ENCODE assay signal across 8 cellular contexts in the genomic region with DNA sequence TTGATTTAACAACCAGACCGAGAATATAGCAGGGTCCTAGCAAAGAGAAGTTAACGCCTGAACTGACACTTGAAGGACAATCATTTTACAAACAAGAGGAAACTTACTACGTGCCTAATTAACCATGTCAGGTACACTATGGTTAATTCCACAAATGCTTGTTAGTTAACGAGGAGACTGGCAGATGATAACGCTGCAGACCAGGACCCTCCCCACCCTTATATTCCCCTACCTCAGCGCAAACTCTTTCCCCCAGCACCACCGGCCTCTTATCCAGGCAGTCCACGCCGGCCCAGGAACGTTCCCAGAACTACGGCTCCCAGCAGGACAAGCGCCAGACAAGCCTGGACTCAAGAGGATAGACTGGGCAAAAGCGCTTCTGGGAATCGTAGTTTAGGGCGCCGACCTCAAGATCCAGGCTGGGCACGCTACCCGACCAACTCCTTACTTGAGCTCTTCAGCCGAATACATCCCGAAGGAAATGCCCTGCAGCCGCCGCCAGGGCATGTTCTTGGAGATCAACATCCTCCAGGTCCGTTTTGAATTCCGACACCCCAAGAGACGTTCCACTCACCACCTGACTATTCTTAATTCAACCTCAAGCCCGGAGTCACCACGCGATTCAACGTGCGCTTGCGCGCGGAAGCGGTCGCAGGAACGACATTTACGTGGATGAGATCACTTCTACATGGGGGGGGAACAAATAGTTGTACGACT.
DNase-seq lines count a peak whose midpoint lies in the region; ATAC-seq, FAIRE-seq and TF ChIP-seq lines count a peak whose summit lies in the region.

A gene (minus strand): TSS at position 635 of the 717 bp plus-strand sequence. CDS start 110 bp downstream, at position 525.

- H3K27ac ChIP-seq in cingulate gyrus (ENCODE audit: low read depth, low read length) (peak within 1 kb of the TSS; percentile 89), layer of hippocampus (ENCODE audit: low read depth, low read length) (peak within 1 kb of the TSS; percentile 90)

- H3K27me3 ChIP-seq in layer of hippocampus (ENCODE audit: control insufficient read depth, insufficient read depth, low read length) = no peaks in the 10 kb centered on the region

- ATAC-seq in HG03442 (IDR thresholded peaks at IDR 0.05; ENCODE audit: unreplicated experiment) = peak; percentile 62

- peak; percentile 29; the same call in 1 of the 2 replicates for TF ChIP-seq CTCF in AG10803 (conservative IDR thresholded peaks at IDR 0.05; ENCODE audit: low read length)

- DNase-seq in AG10803 (ENCODE audit: low read depth) (peak; percentile 96), GM19239 (ENCODE audit: insufficient read length, low spot score) (peak; percentile 41), NCI-H510A treated with DMSO at 0.1 percent for 48 hours (lab: John Stamatoyannopoulos, UW) (peak; percentile 98)
- DNase-seq in activated CD4-positive, alpha-beta T cell treated with anti-CD3 and anti-CD28 coated beads for 4 hours = peak; percentile 76 to 82
- peak; percentile 44 to 76 (median 58) for DNase-seq in stimulated activated CD4-positive, alpha-beta T cell treated with anti-CD3 and anti-CD28 coated beads, Interleukin-1b, Interleukin-23, amount 100 ng/mL, for 24 hours (ENCODE audit: low read depth in 4 of 4, low spot score in 1 of 4)

- peak within 1 kb of the TSS; percentile 95 for H3K4me3 ChIP-seq in AG10803 (ENCODE audit: low read length)

- no peak for FAIRE-seq in GM19239 (lab: Jason Lieb, UNC)

Comparison
In these comparisons a context has a peak if more than half of its experiments do, and no peak if none do; other contexts are left out.
1. Peak in every context shown above with its lines: DNase-seq, ATAC-seq, H3K4me3 ChIP-seq and H3K27ac ChIP-seq.
2. DNase-seq: peak in every context shown above with its lines; median percentile 98 in NCI-H510A treated with DMSO at 0.1 percent for 48 hours; 96 in AG10803; 79 in activated CD4-positive, alpha-beta T cell treated with anti-CD3 and anti-CD28 coated beads for 4 hours; 58 in stimulated activated CD4-positive, alpha-beta T cell treated with anti-CD3 and anti-CD28 coated beads, Interleukin-1b, Interleukin-23, amount 100 ng/mL, for 24 hours; 41 in GM19239.